9 cellular contexts compared by ENCODE assay signal in the genomic region with DNA sequence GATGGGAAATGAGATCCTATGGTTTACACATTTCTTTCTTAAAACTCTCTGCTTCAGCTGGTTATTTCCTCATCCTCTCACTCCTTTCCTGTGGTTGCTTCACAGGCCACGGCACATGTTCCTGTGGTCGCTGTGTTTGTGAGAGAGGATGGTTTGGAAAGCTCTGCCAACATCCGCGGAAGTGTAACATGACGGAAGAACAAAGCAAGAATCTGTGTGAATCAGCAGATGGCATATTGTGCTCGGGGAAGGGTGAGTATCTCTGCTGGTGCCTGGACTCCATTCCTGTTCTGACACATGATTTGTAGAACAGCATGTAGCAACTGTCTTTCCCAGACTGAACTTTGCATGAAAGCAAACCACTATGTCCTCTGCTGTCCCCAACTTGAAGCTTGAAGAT.
DNase-seq lines count a peak whose midpoint lies in the region; ATAC-seq and TF ChIP-seq lines count a peak whose summit lies in the region.
"Had no signal": no experiment of that assay in that cellular context is flagged by ENCODE, and none has a peak within 500 bp of the region (broad histone marks: within the 10 kb centered on the region; RNA-seq: fewer than 3 reads in every experiment).

No MANE protein-coding gene starts in this region.

- CTCF ChIA-PET in CD4-positive, alpha-beta memory T cell (lab: Charles Lee; ENCODE audit: partially characterized antibody): no interaction called here

- no peaks in the 10 kb centered on the region for H4K20me1 ChIP-seq in Karpas-422 (ENCODE audit: insufficient read depth, low read depth, low read length)

- H3K4me1 ChIP-seq in CD4-positive, alpha-beta memory T cell (ENCODE audit: insufficient read depth, low read length): peaks cover 10% of the 10 kb centered on the region
- H3K4me1 ChIP-seq in right lobe of liver (peaks cover 0 to 31% (median 7%) of the 10 kb centered on the region in 4 donors), Karpas-422 (ENCODE audit: low read length) (no peaks in the 10 kb centered on the region)

- TF ChIP-seq POLR2A in right lobe of liver (IDR thresholded peaks at IDR 0.05): no peak

- peaks cover 8 to 10% of the 10 kb centered on the region in 2 donors for H3K27me3 Mint-ChIP-seq in CD4-positive, alpha-beta memory T cell
- H3K27me3 Mint-ChIP-seq in activated naive CD8-positive, alpha-beta T cell treated with anti-CD3 and anti-CD28 coated beads for 36 hours: peaks cover 37% of the 10 kb centered on the region
- H3K27me3 Mint-ChIP-seq in activated T-helper 1 cell treated with anti-CD3 and anti-CD28 coated beads, Interleukin-12 subunit alpha, Interleukin-12 subunit beta, Interleukin-2, Interleukin-4 antibody, amounts not matched to agents 30 ng/mL and 10 ng/mL and 1 ng/mL, durations not matched to agents 14 hours and 24 hours and 36 hours (ENCODE audit: insufficient read depth): peaks cover 1% of the 10 kb centered on the region

- ATAC-seq in right lobe of liver (peak; percentile 78 to 91 (median 82)), GM19455 (IDR thresholded peaks at IDR 0.05; ENCODE audit: unreplicated experiment) (no peak)

- peak overlapping the region in 3 of 7 donors; percentile 8 to 34 (median 25) for H3K27ac Mint-ChIP-seq in CD4-positive, alpha-beta memory T cell
- no peak overlapping the region for H3K27ac Mint-ChIP-seq in activated naive CD8-positive, alpha-beta T cell treated with anti-CD3 and anti-CD28 coated beads for 36 hours
- H3K27ac Mint-ChIP-seq in activated T-helper 1 cell treated with anti-CD3 and anti-CD28 coated beads, Interleukin-12 subunit alpha, Interleukin-12 subunit beta, Interleukin-2, Interleukin-4 antibody, amounts not matched to agents 30 ng/mL and 10 ng/mL and 1 ng/mL, durations not matched to agents 14 hours and 24 hours and 36 hours: no peak overlapping the region
- H3K27ac Mint-ChIP-seq: stimulated activated naive CD8-positive, alpha-beta T cell treated with anti-CD3 and anti-CD28 coated beads, Interleukin-15, Interleukin-2, amounts not matched to agents 100 ng/mL and 50 ng/mL, for 24 hours had no signal

- H3K9me3 ChIP-seq in CD4-positive, alpha-beta memory T cell (ENCODE audit: control insufficient read depth in 1 of 2, low read length in 2 of 2): no peaks in the 10 kb centered on the region
- H3K9me3 ChIP-seq in right lobe of liver (no peaks in the 10 kb centered on the region), Karpas-422 (ENCODE audit: low read length) (no peaks in the 10 kb centered on the region)

- no peaks in the 10 kb centered on the region for H3K9me3 Mint-ChIP-seq in CD4-positive, alpha-beta memory T cell
- H3K9me3 Mint-ChIP-seq in activated naive CD8-positive, alpha-beta T cell treated with anti-CD3 and anti-CD28 coated beads for 36 hours: no peaks in the 10 kb centered on the region
- H3K9me3 Mint-ChIP-seq in activated T-helper 1 cell treated with anti-CD3 and anti-CD28 coated beads, Interleukin-12 subunit alpha, Interleukin-12 subunit beta, Interleukin-2, Interleukin-4 antibody, amounts not matched to agents 30 ng/mL and 10 ng/mL and 1 ng/mL, durations not matched to agents 14 hours and 24 hours and 36 hours: no peaks in the 10 kb centered on the region
- H3K9me3 Mint-ChIP-seq: stimulated activated naive CD8-positive, alpha-beta T cell treated with anti-CD3 and anti-CD28 coated beads, Interleukin-15, Interleukin-2, amounts not matched to agents 100 ng/mL and 50 ng/mL, for 24 hours had no signal

- no peaks in the 10 kb centered on the region for H3K27me3 ChIP-seq in CD4-positive, alpha-beta memory T cell (ENCODE audit: insufficient read depth, low read length)
- H3K27me3 ChIP-seq in right lobe of liver (no peaks in the 10 kb centered on the region), Karpas-422 (ENCODE audit: low read length) (no peaks in the 10 kb centered on the region)

- no peak overlapping the region for H3K4me3 ChIP-seq in CD4-positive, alpha-beta memory T cell (ENCODE audit: low read length in 2 of 2)
- H3K4me3 ChIP-seq in right lobe of liver: peak overlapping the region in 1 of 3 donors; percentile 9
- H3K4me3 ChIP-seq in Karpas-422 (ENCODE audit: low read length): no peak overlapping the region

- peak; percentile 13 to 44 (median 20) for DNase-seq in CD4-positive, alpha-beta memory T cell
- DNase-seq in HK-2 (ENCODE audit: unreplicated experiment) (peak; percentile 46), right lobe of liver (peak; percentile 61 to 69 (median 64)), Karpas-422 (no peak), NCI-H2196 (lab: John Stamatoyannopoulos, UW; ENCODE audit: unreplicated experiment) (no peak)
- peak; percentile 22 for DNase-seq in activated naive CD8-positive, alpha-beta T cell treated with anti-CD3 and anti-CD28 coated beads for 36 hours
- DNase-seq in activated T-helper 1 cell treated with anti-CD3 and anti-CD28 coated beads, Interleukin-12 subunit alpha, Interleukin-12 subunit beta, Interleukin-2, Interleukin-4 antibody, amounts not matched to agents 30 ng/mL and 10 ng/mL and 1 ng/mL, durations not matched to agents 14 hours and 24 hours and 36 hours (ENCODE audit: low spot score): no peak

- H3K79me2 ChIP-seq in Karpas-422 (ENCODE audit: low read length): no peaks in the 10 kb centered on the region

- H3K27ac ChIP-seq in CD4-positive, alpha-beta memory T cell (ENCODE audit: low read depth, low read length): no peak overlapping the region
- peak overlapping the region in 2 of 3 donors; percentile 17 to 67 for H3K27ac ChIP-seq in right lobe of liver
- no peak overlapping the region for H3K27ac ChIP-seq in Karpas-422 (ENCODE audit: low read length)

- POLR2A ChIA-PET in CD4-positive, alpha-beta memory T cell (lab: Charles Lee; ENCODE audit: partially characterized antibody): interaction anchor here (1.1 kb wide), 1 partner anchor 83 kb away, joined by 4 read pairs; no protein-coding TSS in a partner anchor

- no peak overlapping the region for H3K4me2 ChIP-seq in Karpas-422 (ENCODE audit: low read depth, low read length, poor library complexity, severe bottlenecking)

- no peaks in the 10 kb centered on the region for H3K36me3 ChIP-seq in CD4-positive, alpha-beta memory T cell (ENCODE audit: insufficient read depth, low read length)
- no peaks in the 10 kb centered on the region for H3K36me3 ChIP-seq in right lobe of liver
- no peaks in the 10 kb centered on the region for H3K36me3 ChIP-seq in Karpas-422 (ENCODE audit: insufficient read depth, low read length)

- no peak for TF ChIP-seq CTCF in right lobe of liver (IDR thresholded peaks at IDR 0.05)

- peak overlapping the region in 5 of 8 donors; percentile 5 to 64 (median 18) for H3K4me3 Mint-ChIP-seq in CD4-positive, alpha-beta memory T cell
- no peak overlapping the region for H3K4me3 Mint-ChIP-seq in activated naive CD8-positive, alpha-beta T cell treated with anti-CD3 and anti-CD28 coated beads for 36 hours
- no peak overlapping the region for H3K4me3 Mint-ChIP-seq in activated T-helper 1 cell treated with anti-CD3 and anti-CD28 coated beads, Interleukin-12 subunit alpha, Interleukin-12 subunit beta, Interleukin-2, Interleukin-4 antibody, amounts not matched to agents 30 ng/mL and 10 ng/mL and 1 ng/mL, durations not matched to agents 14 hours and 24 hours and 36 hours
- H3K4me3 Mint-ChIP-seq: stimulated activated naive CD8-positive, alpha-beta T cell treated with anti-CD3 and anti-CD28 coated beads, Interleukin-15, Interleukin-2, amounts not matched to agents 100 ng/mL and 50 ng/mL, for 24 hours had no signal

- intact Hi-C loops in CD4-positive, alpha-beta memory T cell (cut with micrococcal nuclease): no loop called here
- intact Hi-C loops in right lobe of liver (cut with DNase I): no loop called here
- intact Hi-C loops in activated T-helper 1 cell treated with anti-CD3 and anti-CD28 coated beads, Interleukin-12 subunit alpha, Interleukin-12 subunit beta, Interleukin-2, Interleukin-4 antibody, amounts not matched to agents 30 ng/mL and 10 ng/mL and 1 ng/mL, durations not matched to agents 14 hours and 24 hours and 36 hours (cut with micrococcal nuclease): no loop called here

- H3K9me2 ChIP-seq in Karpas-422 (replicated peaks; ENCODE audit: insufficient read depth, low read length): no peaks in the 10 kb centered on the region

- 2% methylated on average over 6 of the region's 6 CpGs for WGBS in right lobe of liver (ENCODE audit: insufficient coverage, low coverage, low lambda C conversion rate, missing lambda C conversion rate)

- no peaks in the 10 kb centered on the region for H3K36me3 Mint-ChIP-seq in CD4-positive, alpha-beta memory T cell
- no peaks in the 10 kb centered on the region for H3K36me3 Mint-ChIP-seq in activated naive CD8-positive, alpha-beta T cell treated with anti-CD3 and anti-CD28 coated beads for 36 hours
- no peaks in the 10 kb centered on the region for H3K36me3 Mint-ChIP-seq in activated T-helper 1 cell treated with anti-CD3 and anti-CD28 coated beads, Interleukin-12 subunit alpha, Interleukin-12 subunit beta, Interleukin-2, Interleukin-4 antibody, amounts not matched to agents 30 ng/mL and 10 ng/mL and 1 ng/mL, durations not matched to agents 14 hours and 24 hours and 36 hours (ENCODE audit: low read depth)

- no peak overlapping the region for H2AFZ ChIP-seq in Karpas-422 (ENCODE audit: low read length)

- no peak overlapping the region for H3K9ac ChIP-seq in Karpas-422 (ENCODE audit: low read length)

- peaks cover 4 to 11% (median 9%) of the 10 kb centered on the region in 4 donors for H3K4me1 Mint-ChIP-seq in CD4-positive, alpha-beta memory T cell
- peaks cover 8% of the 10 kb centered on the region for H3K4me1 Mint-ChIP-seq in activated naive CD8-positive, alpha-beta T cell treated with anti-CD3 and anti-CD28 coated beads for 36 hours
- peaks cover 4% of the 10 kb centered on the region for H3K4me1 Mint-ChIP-seq in activated T-helper 1 cell treated with anti-CD3 and anti-CD28 coated beads, Interleukin-12 subunit alpha, Interleukin-12 subunit beta, Interleukin-2, Interleukin-4 antibody, amounts not matched to agents 30 ng/mL and 10 ng/mL and 1 ng/mL, durations not matched to agents 14 hours and 24 hours and 36 hours (ENCODE audit: low read depth)

Comparison
In these comparisons a context has a peak if more than half of its experiments do, and no peak if none do; other contexts are left out.
1. DNase-seq: peak in CD4-positive, alpha-beta memory T cell (5 of 5), HK-2 (single experiment), activated naive CD8-positive, alpha-beta T cell treated with anti-CD3 and anti-CD28 coated beads for 36 hours (single experiment) and right lobe of liver (3 of 3); none in Karpas-422 (single experiment), NCI-H2196 (single experiment) and activated T-helper 1 cell treated with anti-CD3 and anti-CD28 coated beads, Interleukin-12 subunit alpha, Interleukin-12 subunit beta, Interleukin-2, Interleukin-4 antibody, amounts not matched to agents 30 ng/mL and 10 ng/mL and 1 ng/mL, durations not matched to agents 14 hours and 24 hours and 36 hours (single experiment).
2. H3K27ac ChIP-seq: peak in right lobe of liver (2 of 3); none in CD4-positive, alpha-beta memory T cell (single experiment) and Karpas-422 (single experiment).
3. H3K4me3 Mint-ChIP-seq: peak in CD4-positive, alpha-beta memory T cell (5 of 8); none in activated naive CD8-positive, alpha-beta T cell treated with anti-CD3 and anti-CD28 coated beads for 36 hours (single experiment) and activated T-helper 1 cell treated with anti-CD3 and anti-CD28 coated beads, Interleukin-12 subunit alpha, Interleukin-12 subunit beta, Interleukin-2, Interleukin-4 antibody, amounts not matched to agents 30 ng/mL and 10 ng/mL and 1 ng/mL, durations not matched to agents 14 hours and 24 hours and 36 hours (single experiment).